ENCODE assay signal across 28 cellular contexts in the genomic region with DNA sequence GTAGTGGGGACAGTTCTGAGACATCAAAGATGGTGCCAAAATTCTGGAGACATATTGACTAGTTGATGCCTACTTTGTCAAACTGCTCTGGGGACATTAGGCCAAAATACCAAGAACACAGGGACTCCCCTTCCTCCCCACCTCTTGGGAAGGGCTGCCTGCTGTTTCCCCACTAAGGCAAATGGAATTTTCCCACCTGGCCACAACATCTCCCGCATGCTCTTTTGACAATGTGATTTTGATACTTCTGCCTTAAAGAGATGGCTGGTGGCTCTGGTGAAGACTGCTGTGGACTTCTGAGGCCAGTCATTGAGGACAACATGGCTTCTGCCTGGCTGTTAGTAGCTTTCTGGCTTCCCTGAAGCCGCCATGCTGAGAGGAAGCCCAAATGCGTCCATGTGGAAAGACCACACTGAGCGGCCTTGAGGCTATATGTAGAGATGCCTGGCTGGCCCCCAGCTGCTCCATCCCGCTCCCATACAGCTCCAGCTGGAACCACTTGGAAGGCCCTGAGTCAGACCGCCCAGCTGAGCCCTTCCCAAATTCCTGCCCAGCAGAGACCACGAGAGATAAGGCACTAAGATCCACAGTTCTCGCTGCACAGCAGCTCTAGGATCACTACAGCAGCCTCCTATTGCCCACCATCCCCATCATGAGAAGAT.
"Had no signal": no experiment of that assay in that cellular context is flagged by ENCODE, and none has a peak within 500 bp of the region (broad histone marks: within the 10 kb centered on the region; RNA-seq: fewer than 3 reads in every experiment).

No MANE protein-coding gene starts in this region.

- H3K36me3 Mint-ChIP-seq: activated naive CD4-positive, alpha-beta T cell treated with anti-CD3 and anti-CD28 coated beads, Interleukin-2, amount 50 U/mL, for 24 hours had no signal

- ATAC-seq: activated CD4-positive, CD25-positive, alpha-beta regulatory T cell treated with anti-CD3 and anti-CD28 coated beads, Interleukin-2, amount 50 U/mL, for 24 hours; activated CD8-positive, alpha-beta memory T cell treated with anti-CD3 and anti-CD28 coated beads, Interleukin-2, amount 10 ng/mL, durations not matched to agents 7 days and 5 days; Panc1 had no signal

- H3K27me3 ChIP-seq: breast epithelium, SJSA1 had no signal

- H3K9me3 ChIP-seq: breast epithelium, SJSA1 had no signal

- H3K4me3 Mint-ChIP-seq: activated CD8-positive, alpha-beta memory T cell treated with anti-CD3 and anti-CD28 coated beads, Interleukin-2, amount 10 ng/mL, durations not matched to agents 7 days and 5 days; activated naive CD4-positive, alpha-beta T cell treated with anti-CD3 and anti-CD28 coated beads, Interleukin-2, amount 50 U/mL, for 24 hours; activated T-cell treated with anti-CD3 and anti-CD28 coated beads, Interleukin-2, amount 50 U/mL, for 24 hours; activated T-helper 1 cell treated with anti-CD3 and anti-CD28 coated beads, Interleukin-12 subunit alpha, Interleukin-12 subunit beta, Interleukin-2, Interleukin-4 antibody, amounts not matched to agents 30 ng/mL and 10 ng/mL and 1 ng/mL, durations not matched to agents 14 hours and 24 hours and 36 hours; T-helper 1 cell treated with Interleukin-12 subunit alpha and Interleukin-12 subunit beta and Interleukin-4 antibody, amounts not matched to agents 30 μg/mL and 1 μg/mL, for 36 hours had no signal

- H3K4me1 ChIP-seq: breast epithelium had no signal

- H3K27ac ChIP-seq: breast epithelium, SJSA1 had no signal

- DNase-seq: activated CD4-positive, alpha-beta T cell treated with anti-CD3 and anti-CD28 coated beads for 4 hours; activated CD4-positive, alpha-beta T cell treated with anti-CD3 and anti-CD28 coated beads, Interleukin-2, amount 50 U/mL, for 48 hours; activated CD8-positive, alpha-beta memory T cell treated with anti-CD3 and anti-CD28 coated beads, Interleukin-2, amount 10 ng/mL, durations not matched to agents 7 days and 5 days; activated effector memory CD4-positive, alpha-beta T cell treated with Interleukin-2 at 50 U/mL for 16 hours; activated naive CD4-positive, alpha-beta T cell; activated T-cell treated with anti-CD3 and anti-CD28 coated beads, Interleukin-2, amount 50 U/mL, for 24 hours; aorta; caudate nucleus; KG1; NCI-H1092; NCI-H1417; NCI-H1694; NCI-H2029; NCI-H2107; NCI-H2171 treated with DMSO at 0.1 percent for 48 hours; NCI-H226; NCI-H526; NCI-H82; NK-92 treated with Interleukin-12 subunit alpha and Interleukin-12 subunit beta, amount 100 ng/mL, for 24 hours; OCI-M1; SHP77 had no signal

- H3K4me1 Mint-ChIP-seq: activated CD8-positive, alpha-beta memory T cell treated with anti-CD3 and anti-CD28 coated beads, Interleukin-2, amount 10 ng/mL, durations not matched to agents 7 days and 5 days; activated naive CD4-positive, alpha-beta T cell treated with anti-CD3 and anti-CD28 coated beads, Interleukin-2, amount 50 U/mL, for 24 hours had no signal

- H3K27ac Mint-ChIP-seq: activated CD8-positive, alpha-beta memory T cell treated with anti-CD3 and anti-CD28 coated beads, Interleukin-2, amount 10 ng/mL, durations not matched to agents 7 days and 5 days; activated naive CD4-positive, alpha-beta T cell treated with anti-CD3 and anti-CD28 coated beads, Interleukin-2, amount 50 U/mL, for 24 hours; activated T-cell treated with anti-CD3 and anti-CD28 coated beads, Interleukin-2, amount 50 U/mL, for 24 hours; activated T-helper 1 cell treated with anti-CD3 and anti-CD28 coated beads, Interleukin-12 subunit alpha, Interleukin-12 subunit beta, Interleukin-2, Interleukin-4 antibody, amounts not matched to agents 30 ng/mL and 10 ng/mL and 1 ng/mL, durations not matched to agents 14 hours and 24 hours and 36 hours; T-helper 1 cell treated with Interleukin-12 subunit alpha and Interleukin-12 subunit beta and Interleukin-4 antibody, amounts not matched to agents 30 μg/mL and 1 μg/mL, for 36 hours had no signal

- H3K36me3 ChIP-seq: breast epithelium, SJSA1 had no signal

- H3K27me3 Mint-ChIP-seq: activated CD8-positive, alpha-beta memory T cell treated with anti-CD3 and anti-CD28 coated beads, Interleukin-2, amount 10 ng/mL, durations not matched to agents 7 days and 5 days had no signal

- H3K9me3 Mint-ChIP-seq: activated naive CD4-positive, alpha-beta T cell treated with anti-CD3 and anti-CD28 coated beads, Interleukin-2, amount 50 U/mL, for 24 hours; activated T-cell treated with anti-CD3 and anti-CD28 coated beads, Interleukin-2, amount 50 U/mL, for 24 hours; activated T-helper 1 cell treated with anti-CD3 and anti-CD28 coated beads, Interleukin-12 subunit alpha, Interleukin-12 subunit beta, Interleukin-2, Interleukin-4 antibody, amounts not matched to agents 30 ng/mL and 10 ng/mL and 1 ng/mL, durations not matched to agents 14 hours and 24 hours and 36 hours; T-helper 1 cell treated with Interleukin-12 subunit alpha and Interleukin-12 subunit beta and Interleukin-4 antibody, amounts not matched to agents 30 μg/mL and 1 μg/mL, for 36 hours had no signal

- H3K4me3 ChIP-seq: breast epithelium, SJSA1 had no signal
